Comparison of ENCODE assay signal across 2 cellular contexts in the genomic region with DNA sequence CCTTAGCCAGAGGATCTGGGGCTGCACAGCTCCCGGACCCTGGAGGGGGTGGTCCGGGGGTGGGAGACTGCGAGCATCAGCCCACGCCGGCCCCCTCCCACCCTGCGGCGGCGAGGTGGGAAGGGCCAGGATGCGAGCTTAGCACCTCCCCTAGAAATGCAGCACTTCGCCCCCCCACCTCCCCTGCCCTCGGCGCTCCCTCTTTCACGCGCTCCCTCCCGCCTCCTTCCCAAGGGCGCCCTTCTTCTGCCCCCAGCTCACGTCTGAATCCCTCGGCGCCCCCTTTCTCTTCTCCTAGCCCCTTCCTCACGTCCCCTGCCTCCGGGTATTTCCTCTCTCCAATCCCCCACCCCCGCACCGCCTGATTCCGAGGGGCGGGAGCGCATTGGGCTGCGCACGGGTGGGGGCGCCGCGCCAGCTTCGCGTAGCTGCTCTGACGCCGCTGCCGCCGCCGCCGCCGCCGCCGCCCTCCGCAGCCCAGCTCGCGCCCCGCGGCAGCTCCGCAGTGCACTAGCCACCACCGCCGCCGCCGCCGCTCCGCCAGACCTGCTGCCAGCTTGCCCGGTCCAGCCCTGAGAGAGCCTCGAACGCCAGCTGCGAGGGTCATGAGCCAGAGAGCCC.
TF ChIP-seq lines count a peak whose summit lies in the region.

A gene with protein sequence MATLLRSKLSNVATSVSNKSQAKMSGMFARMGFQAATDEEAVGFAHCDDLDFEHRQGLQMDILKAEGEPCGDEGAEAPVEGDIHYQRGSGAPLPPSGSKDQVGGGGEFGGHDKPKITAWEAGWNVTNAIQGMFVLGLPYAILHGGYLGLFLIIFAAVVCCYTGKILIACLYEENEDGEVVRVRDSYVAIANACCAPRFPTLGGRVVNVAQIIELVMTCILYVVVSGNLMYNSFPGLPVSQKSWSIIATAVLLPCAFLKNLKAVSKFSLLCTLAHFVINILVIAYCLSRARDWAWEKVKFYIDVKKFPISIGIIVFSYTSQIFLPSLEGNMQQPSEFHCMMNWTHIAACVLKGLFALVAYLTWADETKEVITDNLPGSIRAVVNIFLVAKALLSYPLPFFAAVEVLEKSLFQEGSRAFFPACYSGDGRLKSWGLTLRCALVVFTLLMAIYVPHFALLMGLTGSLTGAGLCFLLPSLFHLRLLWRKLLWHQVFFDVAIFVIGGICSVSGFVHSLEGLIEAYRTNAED (plus strand): TSS at position 505 of the 621 bp plus-strand sequence. CDS start 239 bp downstream, outside the sequence.

TF ChIP-seq in SK-N-SH, 30 proteins besides CTCF, POLR2A, EP300 and RAD21 (continued from another document):
- TF ChIP-seq, protein P1, sequence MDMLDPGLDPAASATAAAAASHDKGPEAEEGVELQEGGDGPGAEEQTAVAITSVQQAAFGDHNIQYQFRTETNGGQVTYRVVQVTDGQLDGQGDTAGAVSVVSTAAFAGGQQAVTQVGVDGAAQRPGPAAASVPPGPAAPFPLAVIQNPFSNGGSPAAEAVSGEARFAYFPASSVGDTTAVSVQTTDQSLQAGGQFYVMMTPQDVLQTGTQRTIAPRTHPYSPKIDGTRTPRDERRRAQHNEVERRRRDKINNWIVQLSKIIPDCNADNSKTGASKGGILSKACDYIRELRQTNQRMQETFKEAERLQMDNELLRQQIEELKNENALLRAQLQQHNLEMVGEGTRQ (IDR thresholded peaks at IDR 0.05; ENCODE audit: borderline replicate concordance, low read depth, low read length): no peak

TF ChIP-seq in SK-N-SH treated with all-trans-retinoic acid at 6 μM for 48 hours, 23 proteins besides CTCF, POLR2A, EP300 and RAD21 (continued from another document):
- TF ChIP-seq, protein P2, sequence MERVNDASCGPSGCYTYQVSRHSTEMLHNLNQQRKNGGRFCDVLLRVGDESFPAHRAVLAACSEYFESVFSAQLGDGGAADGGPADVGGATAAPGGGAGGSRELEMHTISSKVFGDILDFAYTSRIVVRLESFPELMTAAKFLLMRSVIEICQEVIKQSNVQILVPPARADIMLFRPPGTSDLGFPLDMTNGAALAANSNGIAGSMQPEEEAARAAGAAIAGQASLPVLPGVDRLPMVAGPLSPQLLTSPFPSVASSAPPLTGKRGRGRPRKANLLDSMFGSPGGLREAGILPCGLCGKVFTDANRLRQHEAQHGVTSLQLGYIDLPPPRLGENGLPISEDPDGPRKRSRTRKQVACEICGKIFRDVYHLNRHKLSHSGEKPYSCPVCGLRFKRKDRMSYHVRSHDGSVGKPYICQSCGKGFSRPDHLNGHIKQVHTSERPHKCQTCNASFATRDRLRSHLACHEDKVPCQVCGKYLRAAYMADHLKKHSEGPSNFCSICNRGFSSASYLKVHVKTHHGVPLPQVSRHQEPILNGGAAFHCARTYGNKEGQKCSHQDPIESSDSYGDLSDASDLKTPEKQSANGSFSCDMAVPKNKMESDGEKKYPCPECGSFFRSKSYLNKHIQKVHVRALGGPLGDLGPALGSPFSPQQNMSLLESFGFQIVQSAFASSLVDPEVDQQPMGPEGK (CRISPR knock-in tag; IDR thresholded peaks at IDR 0.05; ENCODE audit: borderline replicate concordance): no peak
- TF ChIP-seq ZFP3 (CRISPR knock-in tag; IDR thresholded peaks at IDR 0.05) (no peak), TCF4 (CRISPR knock-in tag; IDR thresholded peaks at IDR 0.05; ENCODE audit: borderline replicate concordance) (no peak), ARNTL (CRISPR knock-in tag; IDR thresholded peaks at IDR 0.05; ENCODE audit: borderline replicate concordance, low read depth) (no peak), ZNF565 (CRISPR knock-in tag; conservative IDR thresholded peaks at IDR 0.05; ENCODE audit: low read depth) (no peak), ZNF8 (CRISPR knock-in tag; IDR thresholded peaks at IDR 0.05) (no peak), TOX (CRISPR knock-in tag; IDR thresholded peaks at IDR 0.05; ENCODE audit: borderline replicate concordance) (no peak), BACH2 (CRISPR knock-in tag; IDR thresholded peaks at IDR 0.05; ENCODE audit: borderline replicate concordance) (no peak), ISL1 (CRISPR knock-in tag; IDR thresholded peaks at IDR 0.05) (no peak), PPARA (CRISPR knock-in tag; IDR thresholded peaks at IDR 0.05; ENCODE audit: borderline replicate concordance) (no peak)
- TF ChIP-seq, protein P3, sequence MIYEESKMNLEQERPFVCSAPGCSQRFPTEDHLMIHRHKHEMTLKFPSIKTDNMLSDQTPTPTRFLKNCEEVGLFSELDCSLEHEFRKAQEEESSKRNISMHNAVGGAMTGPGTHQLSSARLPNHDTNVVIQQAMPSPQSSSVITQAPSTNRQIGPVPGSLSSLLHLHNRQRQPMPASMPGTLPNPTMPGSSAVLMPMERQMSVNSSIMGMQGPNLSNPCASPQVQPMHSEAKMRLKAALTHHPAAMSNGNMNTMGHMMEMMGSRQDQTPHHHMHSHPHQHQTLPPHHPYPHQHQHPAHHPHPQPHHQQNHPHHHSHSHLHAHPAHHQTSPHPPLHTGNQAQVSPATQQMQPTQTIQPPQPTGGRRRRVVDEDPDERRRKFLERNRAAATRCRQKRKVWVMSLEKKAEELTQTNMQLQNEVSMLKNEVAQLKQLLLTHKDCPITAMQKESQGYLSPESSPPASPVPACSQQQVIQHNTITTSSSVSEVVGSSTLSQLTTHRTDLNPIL (CRISPR knock-in tag; IDR thresholded peaks at IDR 0.05; ENCODE audit: low read depth): no peak
